24 cellular contexts compared by ENCODE assay signal in the genomic region with DNA sequence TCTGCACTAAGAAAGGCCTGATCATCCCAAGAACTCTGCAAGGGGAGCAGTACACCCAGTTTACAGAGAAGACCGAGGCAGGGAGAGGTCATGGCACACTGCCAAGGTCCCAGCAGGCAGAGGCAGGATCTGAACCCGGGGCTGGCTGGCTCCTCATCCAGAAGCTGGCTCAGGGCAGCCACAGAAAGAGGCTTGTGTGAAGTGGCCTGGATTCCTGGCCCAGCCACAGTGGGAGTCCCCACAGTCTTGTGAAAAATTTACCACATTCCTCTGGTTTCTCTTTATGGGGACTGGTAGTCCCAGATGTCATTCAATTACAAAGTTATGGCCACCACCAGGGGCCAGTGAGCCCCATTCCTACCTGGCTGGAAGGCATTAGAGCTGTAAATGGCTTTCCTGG.
A peak's percentile ranks its signal among the peaks of the same experiment; 100 is the strongest.
DNase-seq lines count a peak whose midpoint lies in the region; ATAC-seq, FAIRE-seq and TF ChIP-seq lines count a peak whose summit lies in the region.
"Had no signal": no experiment of that assay in that cellular context is flagged by ENCODE, and none has a peak within 500 bp of the region (broad histone marks: within the 10 kb centered on the region; RNA-seq: fewer than 3 reads in every experiment).

No MANE protein-coding gene starts in this region.

- H3K9me2 ChIP-seq in PC-3 (replicated peaks; ENCODE audit: low read length) = no peaks in the 10 kb centered on the region
- H3K9me2 ChIP-seq: SK-N-SH had no signal

- H3K27me3 ChIP-seq in astrocyte (ENCODE audit: insufficient read depth, low read length) = no peaks in the 10 kb centered on the region
- H3K27me3 ChIP-seq in upper lobe of left lung = no peaks in the 10 kb centered on the region
- peaks cover 6% of the 10 kb centered on the region for H3K27me3 ChIP-seq in gastroesophageal sphincter
- H3K27me3 ChIP-seq in PC-3 (ENCODE audit: low read length) = peaks cover 12% of the 10 kb centered on the region; the same call in 1 of the 2 replicates
- H3K27me3 ChIP-seq: Peyer's patch had no signal

- no peak for FAIRE-seq in astrocyte (lab: Jason Lieb, UNC)
- FAIRE-seq: D721Med, G401.6, GM12878, GM18507 had no signal

- 61% methylated on average over 2 of the region's 2 CpGs; no CpG with 5 or more reads in 1 of the 2 donors for WGBS in upper lobe of left lung, 2 donors
- no CpG with 5 or more reads among the region's 2 CpGs for WGBS in gastroesophageal sphincter (ENCODE audit: low coverage in 1 of 2), 2 donors

- ATAC-seq in HG02763 (IDR thresholded peaks at IDR 0.05; ENCODE audit: unreplicated experiment) (no peak), upper lobe of left lung (ENCODE audit: low FRiP score in 2 of 2) (no peak), gastroesophageal sphincter (no peak), PC-3 (no peak)
- ATAC-seq: GM12878 had no signal

- peaks cover 23% of the 10 kb centered on the region for H3K4me1 Mint-ChIP-seq in astrocyte (ENCODE audit: low read depth, unreplicated experiment)
- H3K4me1 Mint-ChIP-seq: CD8-positive, alpha-beta memory T cell had no signal

- H3K4me1 ChIP-seq in astrocyte (ENCODE audit: insufficient read depth, low read length) = peaks cover 16% of the 10 kb centered on the region
- peaks cover 0 to 3% (median 0%) of the 10 kb centered on the region in 4 donors for H3K4me1 ChIP-seq in upper lobe of left lung
- peaks cover 0 to 42% (median 5%) of the 10 kb centered on the region in 3 donors for H3K4me1 ChIP-seq in gastroesophageal sphincter
- no peaks in the 10 kb centered on the region for H3K4me1 ChIP-seq in PC-3 (ENCODE audit: insufficient read depth, low read length)
- H3K4me1 ChIP-seq: Peyer's patch had no signal

- no peak overlapping the region for H2AFZ ChIP-seq in astrocyte (ENCODE audit: low read depth, low read length)
- H2AFZ ChIP-seq in PC-3 (ENCODE audit: low read length) = no peak overlapping the region
- H2AFZ ChIP-seq: GM23248 had no signal

- H3K9ac ChIP-seq in astrocyte (ENCODE audit: low read length) = no peak overlapping the region
- no peak overlapping the region for H3K9ac ChIP-seq in PC-3 (ENCODE audit: low read length)
- H3K9ac ChIP-seq: BLaER1 treated with 17β-estradiol and CSF1 and Interleukin-3, amounts not matched to agents 10 nM and 100 nM; GM23248; SK-N-SH had no signal

- no peak for TF ChIP-seq POLR2A in upper lobe of left lung (IDR thresholded peaks at IDR 0.05)
- no peak for TF ChIP-seq POLR2A in gastroesophageal sphincter (IDR thresholded peaks at IDR 0.05)

- H3F3A ChIP-seq in PC-3 (ENCODE audit: low read length, unreplicated experiment) = no peaks in the 10 kb centered on the region

- H3K4me3 ChIP-seq in astrocyte (ENCODE audit: insufficient read depth, low read depth, low read length) = no peak overlapping the region
- no peak overlapping the region for H3K4me3 ChIP-seq in epithelial cell of proximal tubule (ENCODE audit: low read depth, low read length)
- no peak overlapping the region for H3K4me3 ChIP-seq in upper lobe of left lung
- no peak overlapping the region for H3K4me3 ChIP-seq in gastroesophageal sphincter
- no peak overlapping the region for H3K4me3 ChIP-seq in PC-3 (ENCODE audit: low read length)
- H3K4me3 ChIP-seq: BLaER1 treated with 17β-estradiol and CSF1 and Interleukin-3, amounts not matched to agents 10 nM and 100 nM; GM12878; GM23248; Peyer's patch had no signal

- peaks cover 2% of the 10 kb centered on the region for H3K27me3 Mint-ChIP-seq in astrocyte (ENCODE audit: low read depth, unreplicated experiment)

- TF ChIP-seq EP300 in upper lobe of left lung (IDR thresholded peaks at IDR 0.05) (no peak), gastroesophageal sphincter (IDR thresholded peaks at IDR 0.05) (no peak)

- no TSS peak for BruUV-seq in PC-3 (replicated peaks; lab: Mats Ljungman, UMichigan)

- peaks cover 3% of the 10 kb centered on the region for H3K36me3 Mint-ChIP-seq in astrocyte (ENCODE audit: low read depth, unreplicated experiment)
- H3K36me3 Mint-ChIP-seq: CD8-positive, alpha-beta memory T cell had no signal

- no peaks in the 10 kb centered on the region for H3K36me3 ChIP-seq in astrocyte (ENCODE audit: insufficient read depth, low read length)
- no peaks in the 10 kb centered on the region for H3K36me3 ChIP-seq in upper lobe of left lung
- no peaks in the 10 kb centered on the region for H3K36me3 ChIP-seq in gastroesophageal sphincter
- H3K36me3 ChIP-seq in PC-3 (ENCODE audit: low read depth, low read length) = no peaks in the 10 kb centered on the region
- H3K36me3 ChIP-seq: BLaER1 treated with 17β-estradiol and CSF1 and Interleukin-3, amounts not matched to agents 10 nM and 100 nM; Peyer's patch had no signal

- no peak overlapping the region for H3K27ac ChIP-seq in astrocyte (ENCODE audit: low read depth, low read length)
- H3K27ac ChIP-seq in upper lobe of left lung = no peak overlapping the region
- peak overlapping the region in 1 of 4 donors; percentile 33 for H3K27ac ChIP-seq in gastroesophageal sphincter
- H3K27ac ChIP-seq in PC-3 (ENCODE audit: low read length) = no peak overlapping the region
- H3K27ac ChIP-seq: BLaER1 treated with 17β-estradiol and CSF1 and Interleukin-3, amounts not matched to agents 10 nM and 100 nM; GM23248; Peyer's patch had no signal

- H3K9me3 ChIP-seq in astrocyte (ENCODE audit: insufficient read depth, low read depth, low read length) = no peaks in the 10 kb centered on the region
- no peaks in the 10 kb centered on the region for H3K9me3 ChIP-seq in upper lobe of left lung
- no peaks in the 10 kb centered on the region for H3K9me3 ChIP-seq in gastroesophageal sphincter
- no peaks in the 10 kb centered on the region for H3K9me3 ChIP-seq in PC-3 (ENCODE audit: low read length)
- H3K9me3 ChIP-seq: Peyer's patch, SK-N-SH had no signal

- H3K4me3 Mint-ChIP-seq in astrocyte (ENCODE audit: unreplicated experiment) = no peak overlapping the region
- H3K4me3 Mint-ChIP-seq: CD8-positive, alpha-beta memory T cell had no signal

- H3K79me2 ChIP-seq in astrocyte (ENCODE audit: insufficient read depth, low read length) = no peaks in the 10 kb centered on the region
- no peaks in the 10 kb centered on the region for H3K79me2 ChIP-seq in PC-3 (ENCODE audit: low read length)

- POLR2A ChIA-PET in PC-3 (lab: Charles Lee; ENCODE audit: unreplicated experiment) = no interaction called here

- no peaks in the 10 kb centered on the region for H4K20me1 ChIP-seq in astrocyte (ENCODE audit: insufficient read depth, low read length)
- H4K20me1 ChIP-seq in PC-3 (ENCODE audit: low read length) = no peaks in the 10 kb centered on the region

- DNase-seq in GM03348 (ENCODE audit: low spot score) (peak; percentile 44), astrocyte (ENCODE audit: low read depth) (peak; percentile 54), epithelial cell of proximal tubule (ENCODE audit: low read depth) (no peak), renal cortical epithelial cell (ENCODE audit: low read depth) (peak; percentile 38), upper lobe of left lung (no peak), PC-3 (no peak)
- DNase-seq: CD8-positive, alpha-beta memory T cell; DMS79 treated with DMSO at 0.1 percent for 48 hours; GM23248; MM.1S; NCI-H1092 treated with DMSO at 0.1 percent for 48 hours; NCI-H1694; NCI-H226; NCI-H524 treated with DMSO at 0.1 percent for 48 hours; Peyer's patch; Right ventricle myocardium superior; SK-N-SH had no signal

- H3K9me3 Mint-ChIP-seq in astrocyte (ENCODE audit: unreplicated experiment) = no peaks in the 10 kb centered on the region
- H3K9me3 Mint-ChIP-seq: CD8-positive, alpha-beta memory T cell had no signal

- CTCF ChIA-PET in PC-3 (lab: Charles Lee) = no interaction called here

- intact Hi-C loops in PC-3 (cut with micrococcal nuclease) = no loop called here

- TF ChIP-seq CTCF in astrocyte (IDR thresholded peaks at IDR 0.05; ENCODE audit: insufficient read depth, low read depth, low read length) (no peak), epithelial cell of proximal tubule (conservative IDR thresholded peaks at IDR 0.05; ENCODE audit: low read depth, low read length) (peak; percentile 7), upper lobe of left lung (IDR thresholded peaks at IDR 0.05) (no peak), gastroesophageal sphincter (IDR thresholded peaks at IDR 0.05) (no peak), PC-3 (conservative IDR thresholded peaks at IDR 0.05; ENCODE audit: low read depth, low read length) (no peak)

- H3K4me2 ChIP-seq in astrocyte (ENCODE audit: low read length) = no peak overlapping the region
- no peak overlapping the region for H3K4me2 ChIP-seq in PC-3 (ENCODE audit: low read length)
- H3K4me2 ChIP-seq: BLaER1 treated with 17β-estradiol and CSF1 and Interleukin-3, amounts not matched to agents 10 nM and 100 nM; SK-N-SH had no signal

- H3K27ac Mint-ChIP-seq in astrocyte (ENCODE audit: unreplicated experiment) = no peak overlapping the region
- H3K27ac Mint-ChIP-seq: CD8-positive, alpha-beta memory T cell had no signal

Comparison
In these comparisons a context has a peak if more than half of its experiments do, and no peak if none do; other contexts are left out.
1. DNase-seq: peak in GM03348 (single experiment), astrocyte (single experiment) and renal cortical epithelial cell (single experiment); none in epithelial cell of proximal tubule (single experiment), upper lobe of left lung (0 of 2) and PC-3 (single experiment).